In genomic region chr2:78330181-78330580, GRCh38 we compare ENCODE assay signal across 35 cellular contexts.
"Had no signal": no experiment of that assay in that cellular context is flagged by ENCODE, and none has a peak within 500 bp of the region (broad histone marks: within the 10 kb centered on the region; RNA-seq: fewer than 3 reads in every experiment).

No MANE protein-coding gene starts in this region.

- H3K27ac ChIP-seq: adrenal gland, body of pancreas, esophagus muscularis mucosa, foreskin keratinocyte, gastroesophageal sphincter, heart right ventricle, WERI-Rb-1 had no signal

- H3K4me3 Mint-ChIP-seq: activated CD4-positive, alpha-beta memory T cell treated with anti-CD3 and anti-CD28 coated beads for 36 hours; activated CD4-positive, alpha-beta T cell treated with anti-CD3 and anti-CD28 coated beads for 36 hours; activated CD4-positive, alpha-beta T cell treated with anti-CD3 and anti-CD28 coated beads, Interleukin-2, amount 10 ng/mL, durations not matched to agents 24 days and 14 days; activated CD8-positive, alpha-beta memory T cell treated with anti-CD3 and anti-CD28 coated beads, Interleukin-2, amount 10 ng/mL, durations not matched to agents 7 days and 5 days; activated CD8-positive, alpha-beta T cell treated with anti-CD3 and anti-CD28 coated beads, Interleukin-2, amount 10 ng/mL, durations not matched to agents 7 days and 5 days; activated naive CD4-positive, alpha-beta T cell treated with anti-CD3 and anti-CD28 coated beads for 36 hours; activated naive CD4-positive, alpha-beta T cell treated with anti-CD3 and anti-CD28 coated beads, Interleukin-2, amount 50 U/mL, for 24 hours; activated naive CD8-positive, alpha-beta T cell treated with anti-CD3 and anti-CD28 coated beads for 36 hours; activated naive CD8-positive, alpha-beta T cell treated with anti-CD3 and anti-CD28 coated beads, Interleukin-2, amount 50 U/mL, for 24 hours; activated T-helper 1 cell treated with anti-CD3 and anti-CD28 coated beads, Interleukin-12 subunit alpha, Interleukin-12 subunit beta, Interleukin-2, Interleukin-4 antibody, amounts not matched to agents 30 ng/mL and 10 ng/mL and 1 ng/mL, durations not matched to agents 14 hours and 24 hours and 36 hours; effector memory CD8-positive, alpha-beta T cell; T-helper 17 cell; T-helper 2 cell treated with Interferon-gamma antibody and Interleukin-4, amounts not matched to agents 5 μg/mL and 100 μg/mL, for 36 hours had no signal

- H3K9me3 Mint-ChIP-seq: activated CD4-positive, alpha-beta T cell treated with anti-CD3 and anti-CD28 coated beads, Interleukin-2, amount 10 ng/mL, durations not matched to agents 24 days and 14 days; activated naive CD4-positive, alpha-beta T cell treated with anti-CD3 and anti-CD28 coated beads, Interleukin-2, amount 50 U/mL, for 24 hours had no signal

- H3K36me3 Mint-ChIP-seq: activated CD4-positive, alpha-beta memory T cell treated with anti-CD3 and anti-CD28 coated beads for 36 hours; activated CD8-positive, alpha-beta memory T cell treated with anti-CD3 and anti-CD28 coated beads, Interleukin-2, amount 10 ng/mL, durations not matched to agents 7 days and 5 days; activated naive CD4-positive, alpha-beta T cell treated with anti-CD3 and anti-CD28 coated beads, Interleukin-2, amount 50 U/mL, for 24 hours; activated naive CD8-positive, alpha-beta T cell treated with anti-CD3 and anti-CD28 coated beads for 36 hours had no signal

- H3K27me3 ChIP-seq: adrenal gland, body of pancreas, esophagus muscularis mucosa, foreskin keratinocyte, gastroesophageal sphincter, heart right ventricle had no signal

- H3K4me1 Mint-ChIP-seq: activated CD4-positive, alpha-beta T cell treated with anti-CD3 and anti-CD28 coated beads for 36 hours; activated CD4-positive, alpha-beta T cell treated with anti-CD3 and anti-CD28 coated beads, Interleukin-2, amount 10 ng/mL, durations not matched to agents 24 days and 14 days; activated CD8-positive, alpha-beta memory T cell treated with anti-CD3 and anti-CD28 coated beads, Interleukin-2, amount 10 ng/mL, durations not matched to agents 7 days and 5 days; activated naive CD4-positive, alpha-beta T cell treated with anti-CD3 and anti-CD28 coated beads, Interleukin-2, amount 50 U/mL, for 24 hours; activated naive CD8-positive, alpha-beta T cell treated with anti-CD3 and anti-CD28 coated beads for 36 hours; activated naive CD8-positive, alpha-beta T cell treated with anti-CD3 and anti-CD28 coated beads, Interleukin-2, amount 50 U/mL, for 24 hours; T-helper 17 cell had no signal

- H3K4me1 ChIP-seq: adrenal gland, body of pancreas, esophagus muscularis mucosa, foreskin keratinocyte, gastroesophageal sphincter, heart right ventricle had no signal

- H3K9me3 ChIP-seq: adrenal gland, body of pancreas, esophagus muscularis mucosa, gastroesophageal sphincter had no signal

- H3K4me3 ChIP-seq: adrenal gland, body of pancreas, esophagus muscularis mucosa, gastroesophageal sphincter, heart right ventricle had no signal

- H3K36me3 ChIP-seq: adrenal gland, esophagus muscularis mucosa, gastroesophageal sphincter, heart right ventricle, WERI-Rb-1 had no signal

- DNase-seq: activated CD4-positive, alpha-beta memory T cell treated with anti-CD3 and anti-CD28 coated beads for 36 hours; activated CD4-positive, alpha-beta T cell treated with anti-CD3 and anti-CD28 coated beads for 36 hours; activated CD4-positive, alpha-beta T cell treated with anti-CD3 and anti-CD28 coated beads, Interleukin-2, amount 10 ng/mL, durations not matched to agents 24 days and 14 days; activated CD4-positive, CD25-positive, alpha-beta regulatory T cell; activated CD4-positive, CD25-positive, alpha-beta regulatory T cell treated with anti-CD3 and anti-CD28 coated beads, Interleukin-2, amount 50 U/mL, for 72 hours; activated CD8-positive, alpha-beta memory T cell treated with anti-CD3 and anti-CD28 coated beads, Interleukin-2, amount 10 ng/mL, durations not matched to agents 7 days and 5 days; activated CD8-positive, alpha-beta memory T cell treated with anti-CD3 and anti-CD28 coated beads, Interleukin-2, amount 50 U/mL, for 4 hours; activated CD8-positive, alpha-beta T cell treated with anti-CD3 and anti-CD28 coated beads, Interleukin-2, amount 10 ng/mL, durations not matched to agents 7 days and 5 days; activated effector memory CD4-positive, alpha-beta T cell treated with anti-CD3 and anti-CD28 coated beads, Interleukin-2, amount 50 U/mL, for 16 hours; activated naive CD4-positive, alpha-beta T cell treated with anti-CD3 and anti-CD28 coated beads for 36 hours; activated naive CD8-positive, alpha-beta T cell treated with anti-CD3 and anti-CD28 coated beads for 36 hours; activated naive CD8-positive, alpha-beta T cell treated with anti-CD3 and anti-CD28 coated beads, Interleukin-2, amount 50 U/mL, for 24 hours; activated T-cell treated with anti-CD3 and anti-CD28 coated beads, Interleukin-2, amount 50 U/mL, for 1 hour; activated T-cell treated with anti-CD3 and anti-CD28 coated beads, Interleukin-2, amount 50 U/mL, for 48 hours; adrenal gland; amygdala; aorta; body of pancreas; caudate nucleus; cortex of kidney; dermis blood vessel endothelial cell; effector CD4-positive, alpha-beta T cell; effector memory CD8-positive, alpha-beta T cell; erythroblast; foreskin keratinocyte; heart right ventricle; T-helper 17 cell; T1000; WERI-Rb-1 had no signal

- H3K27ac Mint-ChIP-seq: activated CD4-positive, alpha-beta memory T cell treated with anti-CD3 and anti-CD28 coated beads for 36 hours; activated CD4-positive, alpha-beta T cell treated with anti-CD3 and anti-CD28 coated beads for 36 hours; activated CD4-positive, alpha-beta T cell treated with anti-CD3 and anti-CD28 coated beads, Interleukin-2, amount 10 ng/mL, durations not matched to agents 24 days and 14 days; activated CD8-positive, alpha-beta memory T cell treated with anti-CD3 and anti-CD28 coated beads, Interleukin-2, amount 10 ng/mL, durations not matched to agents 7 days and 5 days; activated CD8-positive, alpha-beta T cell treated with anti-CD3 and anti-CD28 coated beads, Interleukin-2, amount 10 ng/mL, durations not matched to agents 7 days and 5 days; activated naive CD4-positive, alpha-beta T cell treated with anti-CD3 and anti-CD28 coated beads for 36 hours; activated naive CD4-positive, alpha-beta T cell treated with anti-CD3 and anti-CD28 coated beads, Interleukin-2, amount 50 U/mL, for 24 hours; activated naive CD8-positive, alpha-beta T cell treated with anti-CD3 and anti-CD28 coated beads for 36 hours; activated naive CD8-positive, alpha-beta T cell treated with anti-CD3 and anti-CD28 coated beads, Interleukin-2, amount 50 U/mL, for 24 hours; activated T-helper 1 cell treated with anti-CD3 and anti-CD28 coated beads, Interleukin-12 subunit alpha, Interleukin-12 subunit beta, Interleukin-2, Interleukin-4 antibody, amounts not matched to agents 30 ng/mL and 10 ng/mL and 1 ng/mL, durations not matched to agents 14 hours and 24 hours and 36 hours; activated T-helper 2 cell treated with anti-CD3 and anti-CD28 coated beads, Interferon-gamma antibody, Interleukin-2, Interleukin-4, amounts not matched to agents 10 μg/mL and 5 μg/mL and 100 μg/mL, durations not matched to agents 14 hours and 24 hours and 36 hours; effector memory CD8-positive, alpha-beta T cell; T-helper 17 cell; T-helper 2 cell treated with Interferon-gamma antibody and Interleukin-4, amounts not matched to agents 5 μg/mL and 100 μg/mL, for 36 hours had no signal

- H3K27me3 Mint-ChIP-seq: activated CD4-positive, alpha-beta memory T cell treated with anti-CD3 and anti-CD28 coated beads for 36 hours; activated CD4-positive, alpha-beta T cell treated with anti-CD3 and anti-CD28 coated beads for 36 hours; activated CD4-positive, alpha-beta T cell treated with anti-CD3 and anti-CD28 coated beads, Interleukin-2, amount 10 ng/mL, durations not matched to agents 24 days and 14 days; activated CD8-positive, alpha-beta memory T cell treated with anti-CD3 and anti-CD28 coated beads, Interleukin-2, amount 10 ng/mL, durations not matched to agents 7 days and 5 days; activated naive CD4-positive, alpha-beta T cell treated with anti-CD3 and anti-CD28 coated beads, Interleukin-2, amount 50 U/mL, for 24 hours; activated naive CD8-positive, alpha-beta T cell treated with anti-CD3 and anti-CD28 coated beads for 36 hours; activated naive CD8-positive, alpha-beta T cell treated with anti-CD3 and anti-CD28 coated beads, Interleukin-2, amount 50 U/mL, for 24 hours; effector memory CD8-positive, alpha-beta T cell; T-helper 17 cell had no signal

- ATAC-seq: activated CD4-positive, alpha-beta T cell treated with anti-CD3 and anti-CD28 coated beads for 36 hours; activated CD8-positive, alpha-beta memory T cell treated with anti-CD3 and anti-CD28 coated beads, Interleukin-2, amount 10 ng/mL, durations not matched to agents 7 days and 5 days; activated CD8-positive, alpha-beta T cell treated with anti-CD3 and anti-CD28 coated beads, Interleukin-2, amount 10 ng/mL, durations not matched to agents 7 days and 5 days; activated naive CD8-positive, alpha-beta T cell treated with anti-CD3 and anti-CD28 coated beads, Interleukin-2, amount 50 U/mL, for 24 hours; body of pancreas; effector memory CD8-positive, alpha-beta T cell; foreskin keratinocyte; gastroesophageal sphincter; heart right ventricle; T-helper 17 cell had no signal
